In genomic region chr15:41691471-41691870, GRCh38 we compare ENCODE assay signal across 1 cellular context.
TF ChIP-seq lines count a peak whose summit lies in the region.

No MANE protein-coding gene starts in this region.

TF ChIP-seq in GM12878, 131 proteins besides CTCF, POLR2A, EP300 and RAD21 (continued from another document):
- TF ChIP-seq ZBTB11 (CRISPR knock-in tag; IDR thresholded peaks at IDR 0.05) = no peak
- TF ChIP-seq POU2F2 (IDR thresholded peaks at IDR 0.05; ENCODE audit: borderline replicate concordance, low read depth, low read length) = no peak
- TF ChIP-seq ESRRA (IDR thresholded peaks at IDR 0.05; ENCODE audit: low read length) = no peak
- TF ChIP-seq, protein P1, sequence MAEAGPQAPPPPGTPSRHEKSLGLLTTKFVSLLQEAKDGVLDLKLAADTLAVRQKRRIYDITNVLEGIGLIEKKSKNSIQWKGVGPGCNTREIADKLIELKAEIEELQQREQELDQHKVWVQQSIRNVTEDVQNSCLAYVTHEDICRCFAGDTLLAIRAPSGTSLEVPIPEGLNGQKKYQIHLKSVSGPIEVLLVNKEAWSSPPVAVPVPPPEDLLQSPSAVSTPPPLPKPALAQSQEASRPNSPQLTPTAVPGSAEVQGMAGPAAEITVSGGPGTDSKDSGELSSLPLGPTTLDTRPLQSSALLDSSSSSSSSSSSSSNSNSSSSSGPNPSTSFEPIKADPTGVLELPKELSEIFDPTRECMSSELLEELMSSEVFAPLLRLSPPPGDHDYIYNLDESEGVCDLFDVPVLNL (IDR thresholded peaks at IDR 0.05; ENCODE audit: low read depth, low read length) = no peak
- TF ChIP-seq USF2 (IDR thresholded peaks at IDR 0.05; ENCODE audit: borderline replicate concordance, low read depth, low read length) = no peak
- TF ChIP-seq NR2F1 (conservative IDR thresholded peaks at IDR 0.05) = no peak
- no peak for TF ChIP-seq MAX (IDR thresholded peaks at IDR 0.05; ENCODE audit: low read depth, low read length)
- no peak for TF ChIP-seq MXI1 (IDR thresholded peaks at IDR 0.05; ENCODE audit: low read depth, low read length)
- no peak for TF ChIP-seq MEF2B (IDR thresholded peaks at IDR 0.05; ENCODE audit: partially characterized antibody, poor library complexity, severe bottlenecking)
- TF ChIP-seq TBL1XR1 (IDR thresholded peaks at IDR 0.05; ENCODE audit: low read depth, low read length) = no peak
- no peak for TF ChIP-seq ZNF274 (IDR thresholded peaks at IDR 0.05; ENCODE audit: insufficient read depth, insufficient read length)
TF ChIP-seq in GM12878: peak in this region for 0.
